ENCODE assay signal across 1 cellular context in genomic region chr2:170973492-170974303, GRCh38.
TF ChIP-seq lines count a peak whose summit lies in the region.

No MANE protein-coding gene starts in this region.

TF ChIP-seq in HepG2, 621 proteins besides CTCF, POLR2A, EP300 and RAD21 (continued from another document and continues in another):
- TF ChIP-seq ZBTB4 (CRISPR knock-in tag; IDR thresholded peaks at IDR 0.05; ENCODE audit: borderline replicate concordance) (no peak; the same call in 1 of the 2 replicates), IRX3 (CRISPR knock-in tag; IDR thresholded peaks at IDR 0.05; ENCODE audit: borderline replicate concordance, low read depth) (no peak), ZNF878 (CRISPR knock-in tag; IDR thresholded peaks at IDR 0.05) (peak; percentile 46; the same call in 1 of the 2 replicates), SMARCC2 (IDR thresholded peaks at IDR 0.05) (no peak), MYPOP (CRISPR knock-in tag; IDR thresholded peaks at IDR 0.05) (peak; percentile 51; the same call in 1 of the 2 replicates), TBL1XR1 (IDR thresholded peaks at IDR 0.05; ENCODE audit: borderline replicate concordance, low read length, partially characterized antibody) (no peak), NRL (CRISPR knock-in tag; IDR thresholded peaks at IDR 0.05; ENCODE audit: borderline replicate concordance) (no peak), SMAD1 (CRISPR knock-in tag; IDR thresholded peaks at IDR 0.05; ENCODE audit: borderline replicate concordance, low read depth) (0 out of 2 replicates have a peak, but pooled peaks have one; percentile 25), ZSCAN25 (CRISPR knock-in tag; IDR thresholded peaks at IDR 0.05) (peak; percentile 72), ARID5B (CRISPR knock-in tag; IDR thresholded peaks at IDR 0.05) (peak; percentile 39), ESRRA (CRISPR knock-in tag; IDR thresholded peaks at IDR 0.05; ENCODE audit: low read depth) (peak; percentile 75), KLF9 (CRISPR knock-in tag; IDR thresholded peaks at IDR 0.05; ENCODE audit: low read depth) (no peak), MXD3 (CRISPR knock-in tag; IDR thresholded peaks at IDR 0.05) (no peak; the same call in 1 of the 2 replicates), ZNF883 (CRISPR knock-in tag; IDR thresholded peaks at IDR 0.05; ENCODE audit: not compliant biosample characterization) (peak; percentile 69), NR2F1 (CRISPR knock-in tag; IDR thresholded peaks at IDR 0.05) (peak in 1 of 2 experiments; percentile 36; a peak in 1 of 4 replicates), NR2C2 (CRISPR knock-in tag; IDR thresholded peaks at IDR 0.05; ENCODE audit: borderline replicate concordance) (peak; percentile 49; the same call in 1 of the 2 replicates), MXD1 (CRISPR knock-in tag; IDR thresholded peaks at IDR 0.05) (peak; percentile 77), ZNF281 (CRISPR knock-in tag; IDR thresholded peaks at IDR 0.05; ENCODE audit: borderline replicate concordance) (no peak), SRSF4 (IDR thresholded peaks at IDR 0.05; ENCODE audit: low read depth, low read length, poor library complexity, severe bottlenecking) (no peak), ZBTB14 (CRISPR knock-in tag; IDR thresholded peaks at IDR 0.05) (peak; percentile 46; the same call in 1 of the 2 replicates), ZBTB3 (CRISPR knock-in tag; IDR thresholded peaks at IDR 0.05; ENCODE audit: borderline replicate concordance, low read depth) (no peak), DNMT3B (CRISPR knock-in tag; conservative IDR thresholded peaks at IDR 0.05) (no peak; the same call in 1 of the 2 replicates)
- TF ChIP-seq, protein P1, sequence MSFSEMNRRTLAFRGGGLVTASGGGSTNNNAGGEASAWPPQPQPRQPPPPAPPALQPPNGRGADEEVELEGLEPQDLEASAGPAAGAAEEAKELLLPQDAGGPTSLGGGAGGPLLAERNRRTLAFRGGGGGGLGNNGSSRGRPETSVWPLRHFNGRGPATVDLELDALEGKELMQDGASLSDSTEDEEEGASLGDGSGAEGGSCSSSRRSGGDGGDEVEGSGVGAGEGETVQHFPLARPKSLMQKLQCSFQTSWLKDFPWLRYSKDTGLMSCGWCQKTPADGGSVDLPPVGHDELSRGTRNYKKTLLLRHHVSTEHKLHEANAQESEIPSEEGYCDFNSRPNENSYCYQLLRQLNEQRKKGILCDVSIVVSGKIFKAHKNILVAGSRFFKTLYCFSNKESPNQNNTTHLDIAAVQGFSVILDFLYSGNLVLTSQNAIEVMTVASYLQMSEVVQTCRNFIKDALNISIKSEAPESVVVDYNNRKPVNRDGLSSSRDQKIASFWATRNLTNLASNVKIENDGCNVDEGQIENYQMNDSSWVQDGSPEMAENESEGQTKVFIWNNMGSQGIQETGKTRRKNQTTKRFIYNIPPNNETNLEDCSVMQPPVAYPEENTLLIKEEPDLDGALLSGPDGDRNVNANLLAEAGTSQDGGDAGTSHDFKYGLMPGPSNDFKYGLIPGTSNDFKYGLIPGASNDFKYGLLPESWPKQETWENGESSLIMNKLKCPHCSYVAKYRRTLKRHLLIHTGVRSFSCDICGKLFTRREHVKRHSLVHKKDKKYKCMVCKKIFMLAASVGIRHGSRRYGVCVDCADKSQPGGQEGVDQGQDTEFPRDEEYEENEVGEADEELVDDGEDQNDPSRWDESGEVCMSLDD (CRISPR knock-in tag; IDR thresholded peaks at IDR 0.05; ENCODE audit: borderline replicate concordance), result peak; percentile 86
- TF ChIP-seq, protein P2, sequence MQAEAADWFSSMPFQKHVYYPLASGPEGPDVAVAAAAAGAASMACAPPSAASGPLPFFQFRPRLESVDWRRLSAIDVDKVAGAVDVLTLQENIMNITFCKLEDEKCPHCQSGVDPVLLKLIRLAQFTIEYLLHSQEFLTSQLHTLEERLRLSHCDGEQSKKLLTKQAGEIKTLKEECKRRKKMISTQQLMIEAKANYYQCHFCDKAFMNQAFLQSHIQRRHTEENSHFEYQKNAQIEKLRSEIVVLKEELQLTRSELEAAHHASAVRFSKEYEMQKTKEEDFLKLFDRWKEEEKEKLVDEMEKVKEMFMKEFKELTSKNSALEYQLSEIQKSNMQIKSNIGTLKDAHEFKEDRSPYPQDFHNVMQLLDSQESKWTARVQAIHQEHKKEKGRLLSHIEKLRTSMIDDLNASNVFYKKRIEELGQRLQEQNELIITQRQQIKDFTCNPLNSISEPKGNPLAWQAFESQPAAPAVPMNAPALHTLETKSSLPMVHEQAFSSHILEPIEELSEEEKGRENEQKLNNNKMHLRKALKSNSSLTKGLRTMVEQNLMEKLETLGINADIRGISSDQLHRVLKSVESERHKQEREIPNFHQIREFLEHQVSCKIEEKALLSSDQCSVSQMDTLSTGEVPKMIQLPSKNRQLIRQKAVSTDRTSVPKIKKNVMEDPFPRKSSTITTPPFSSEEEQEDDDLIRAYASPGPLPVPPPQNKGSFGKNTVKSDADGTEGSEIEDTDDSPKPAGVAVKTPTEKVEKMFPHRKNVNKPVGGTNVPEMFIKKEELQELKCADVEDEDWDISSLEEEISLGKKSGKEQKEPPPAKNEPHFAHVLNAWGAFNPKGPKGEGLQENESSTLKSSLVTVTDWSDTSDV (CRISPR knock-in tag; IDR thresholded peaks at IDR 0.05), result no peak
- TF ChIP-seq, protein P3, sequence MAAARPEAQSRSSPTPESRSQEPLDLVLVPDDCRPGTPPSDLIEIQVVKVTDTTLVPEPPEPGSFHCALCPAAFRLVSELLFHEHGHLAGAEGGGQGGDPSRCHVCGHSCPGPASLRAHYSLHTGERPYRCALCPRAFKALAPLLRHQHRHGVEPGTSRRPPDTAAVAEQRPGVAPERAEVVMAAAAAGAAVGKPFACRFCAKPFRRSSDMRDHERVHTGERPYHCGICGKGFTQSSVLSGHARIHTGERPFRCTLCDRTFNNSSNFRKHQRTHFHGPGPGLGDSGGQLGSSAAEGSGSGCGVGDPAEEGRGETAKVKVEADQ (CRISPR knock-in tag; IDR thresholded peaks at IDR 0.05; ENCODE audit: borderline replicate concordance), result no peak; the same call in none of the 2 replicates
- TF ChIP-seq, protein P4, sequence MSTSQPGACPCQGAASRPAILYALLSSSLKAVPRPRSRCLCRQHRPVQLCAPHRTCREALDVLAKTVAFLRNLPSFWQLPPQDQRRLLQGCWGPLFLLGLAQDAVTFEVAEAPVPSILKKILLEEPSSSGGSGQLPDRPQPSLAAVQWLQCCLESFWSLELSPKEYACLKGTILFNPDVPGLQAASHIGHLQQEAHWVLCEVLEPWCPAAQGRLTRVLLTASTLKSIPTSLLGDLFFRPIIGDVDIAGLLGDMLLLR (CRISPR knock-in tag; IDR thresholded peaks at IDR 0.05), result peak; percentile 97
- TF ChIP-seq, protein P5, sequence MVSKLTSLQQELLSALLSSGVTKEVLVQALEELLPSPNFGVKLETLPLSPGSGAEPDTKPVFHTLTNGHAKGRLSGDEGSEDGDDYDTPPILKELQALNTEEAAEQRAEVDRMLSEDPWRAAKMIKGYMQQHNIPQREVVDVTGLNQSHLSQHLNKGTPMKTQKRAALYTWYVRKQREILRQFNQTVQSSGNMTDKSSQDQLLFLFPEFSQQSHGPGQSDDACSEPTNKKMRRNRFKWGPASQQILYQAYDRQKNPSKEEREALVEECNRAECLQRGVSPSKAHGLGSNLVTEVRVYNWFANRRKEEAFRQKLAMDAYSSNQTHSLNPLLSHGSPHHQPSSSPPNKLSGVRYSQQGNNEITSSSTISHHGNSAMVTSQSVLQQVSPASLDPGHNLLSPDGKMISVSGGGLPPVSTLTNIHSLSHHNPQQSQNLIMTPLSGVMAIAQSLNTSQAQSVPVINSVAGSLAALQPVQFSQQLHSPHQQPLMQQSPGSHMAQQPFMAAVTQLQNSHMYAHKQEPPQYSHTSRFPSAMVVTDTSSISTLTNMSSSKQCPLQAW (CRISPR knock-in tag; IDR thresholded peaks at IDR 0.05), result peak; percentile 90
